1 cellular context compared by ENCODE assay signal in the genomic region with DNA sequence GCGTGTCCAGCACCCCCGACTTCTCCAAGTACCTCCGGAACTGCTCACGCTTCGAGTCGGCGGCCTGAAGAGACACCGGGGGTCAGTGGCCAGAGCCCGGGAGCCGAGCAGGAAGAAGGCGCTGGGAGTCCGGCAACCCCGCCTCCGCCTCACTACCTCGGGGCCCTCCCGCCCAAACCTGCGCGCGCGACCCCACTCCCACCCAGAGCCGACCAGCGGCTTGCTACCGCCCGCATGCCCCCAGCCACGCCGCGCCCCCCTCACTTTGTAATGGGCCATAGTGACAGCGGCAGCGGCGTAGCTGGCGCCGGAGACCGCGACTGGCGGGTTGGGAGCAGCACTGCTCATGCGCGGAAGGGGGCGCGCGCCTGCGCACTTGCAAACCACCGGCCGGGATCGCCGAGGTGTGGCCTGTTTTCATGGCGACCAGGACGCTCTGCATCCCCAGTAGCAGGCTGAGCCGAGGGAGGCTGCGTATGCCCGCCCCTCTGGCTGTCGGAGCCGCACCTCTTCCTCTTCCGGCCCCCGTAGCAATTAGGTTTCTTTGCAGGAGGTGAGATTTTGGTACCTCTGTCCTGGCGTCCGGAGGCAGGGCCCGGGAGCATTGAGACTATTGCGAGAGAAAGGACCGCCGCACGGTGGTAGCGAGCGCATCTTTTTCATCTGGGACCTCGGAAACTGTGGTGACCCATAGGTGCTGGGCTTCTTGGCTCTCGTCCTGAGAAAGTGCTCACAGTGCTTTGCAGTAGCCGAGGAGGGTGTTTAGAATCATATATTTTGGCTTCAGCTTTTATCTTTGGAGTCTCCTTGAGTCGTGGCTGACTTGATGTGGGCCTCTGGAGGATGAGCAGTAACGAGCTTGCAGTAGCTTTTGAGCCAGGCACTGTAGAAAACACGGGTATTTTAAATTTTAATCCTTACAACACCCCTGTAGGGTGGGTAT.
TF ChIP-seq lines count a peak whose summit lies in the region.

A gene with protein sequence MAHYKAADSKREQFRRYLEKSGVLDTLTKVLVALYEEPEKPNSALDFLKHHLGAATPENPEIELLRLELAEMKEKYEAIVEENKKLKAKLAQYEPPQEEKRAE (minus strand): TSS at position 322 of the 943 bp plus-strand sequence. CDS start 43 bp downstream, at position 279.

TF ChIP-seq in GM12878, 131 proteins besides CTCF, POLR2A, EP300 and RAD21 (continued from another document and continues in another):
- TF ChIP-seq GABPA (IDR thresholded peaks at IDR 0.05; ENCODE audit: low read depth) (peak; percentile 90), MYC (IDR thresholded peaks at IDR 0.05; ENCODE audit: insufficient read depth, insufficient read length, insufficient replicate concordance, low read length, severe bottlenecking) (no peak), NRF1 (conservative IDR thresholded peaks at IDR 0.05; ENCODE audit: low read depth, low read length) (peak; percentile 90), POLR2AphosphoS5 (IDR thresholded peaks at IDR 0.05; ENCODE audit: low read length) (peak; percentile 80), ESRRA (IDR thresholded peaks at IDR 0.05; ENCODE audit: low read length) (no peak), PML (IDR thresholded peaks at IDR 0.05; ENCODE audit: low read length) (peak; percentile 70; the same call in 1 of the 2 replicates), MXI1 (IDR thresholded peaks at IDR 0.05; ENCODE audit: low read depth, low read length) (peak; percentile 89), RFX5 (IDR thresholded peaks at IDR 0.05; ENCODE audit: low read depth, low read length) (0 out of 2 replicates have a peak, but pooled peaks have one; percentile 18), RELA (IDR thresholded peaks at IDR 0.05; ENCODE audit: borderline replicate concordance, partially characterized antibody) (no peak), EZH2 (IDR thresholded peaks at IDR 0.05; ENCODE audit: borderline replicate concordance, control insufficient read depth, low read depth, low read length) (no peak), CREM (IDR thresholded peaks at IDR 0.05; ENCODE audit: low read depth) (no peak), SPI1 (IDR thresholded peaks at IDR 0.05; ENCODE audit: borderline replicate concordance, insufficient read depth, low read depth, low read length) (0 out of 2 replicates have a peak, but pooled peaks have one; percentile 40), HDAC2 (IDR thresholded peaks at IDR 0.05) (no peak), POU2F2 (IDR thresholded peaks at IDR 0.05; ENCODE audit: borderline replicate concordance, low read depth, low read length) (peak; percentile 27; the same call in 1 of the 3 replicates), WRNIP1 (IDR thresholded peaks at IDR 0.05; ENCODE audit: borderline replicate concordance, low read depth, low read length) (no peak), ZZZ3 (IDR thresholded peaks at IDR 0.05; ENCODE audit: control insufficient read depth, insufficient read length, low read depth) (no peak), NFXL1 (IDR thresholded peaks at IDR 0.05; ENCODE audit: borderline replicate concordance) (no peak), CEBPB (IDR thresholded peaks at IDR 0.05; ENCODE audit: borderline replicate concordance in 1 of 2, low read depth in 2 of 2, low read length in 2 of 2) (no peak), SMAD1 (IDR thresholded peaks at IDR 0.05; ENCODE audit: low read depth, partially characterized antibody) (peak; percentile 27), SP1 (IDR thresholded peaks at IDR 0.05; ENCODE audit: low read depth, low read length) (peak; percentile 23), LARP7 (IDR thresholded peaks at IDR 0.05) (no peak), DPF2 (IDR thresholded peaks at IDR 0.05) (no peak; the same call in 1 of the 2 replicates), SUPT20H (IDR thresholded peaks at IDR 0.05; ENCODE audit: borderline replicate concordance, control insufficient read depth, low read depth, low read length) (no peak), SMC3 (IDR thresholded peaks at IDR 0.05; ENCODE audit: borderline replicate concordance, low read length) (no peak), TCF3 (IDR thresholded peaks at IDR 0.05; ENCODE audit: borderline replicate concordance, insufficient read depth, low read depth, low read length) (no peak), JUNB (IDR thresholded peaks at IDR 0.05) (no peak)
- TF ChIP-seq, protein P1, sequence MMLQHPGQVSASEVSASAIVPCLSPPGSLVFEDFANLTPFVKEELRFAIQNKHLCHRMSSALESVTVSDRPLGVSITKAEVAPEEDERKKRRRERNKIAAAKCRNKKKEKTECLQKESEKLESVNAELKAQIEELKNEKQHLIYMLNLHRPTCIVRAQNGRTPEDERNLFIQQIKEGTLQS (IDR thresholded peaks at IDR 0.05; ENCODE audit: borderline replicate concordance, extremely low read depth, low read depth, low read length) = no peak
- TF ChIP-seq, protein P2, sequence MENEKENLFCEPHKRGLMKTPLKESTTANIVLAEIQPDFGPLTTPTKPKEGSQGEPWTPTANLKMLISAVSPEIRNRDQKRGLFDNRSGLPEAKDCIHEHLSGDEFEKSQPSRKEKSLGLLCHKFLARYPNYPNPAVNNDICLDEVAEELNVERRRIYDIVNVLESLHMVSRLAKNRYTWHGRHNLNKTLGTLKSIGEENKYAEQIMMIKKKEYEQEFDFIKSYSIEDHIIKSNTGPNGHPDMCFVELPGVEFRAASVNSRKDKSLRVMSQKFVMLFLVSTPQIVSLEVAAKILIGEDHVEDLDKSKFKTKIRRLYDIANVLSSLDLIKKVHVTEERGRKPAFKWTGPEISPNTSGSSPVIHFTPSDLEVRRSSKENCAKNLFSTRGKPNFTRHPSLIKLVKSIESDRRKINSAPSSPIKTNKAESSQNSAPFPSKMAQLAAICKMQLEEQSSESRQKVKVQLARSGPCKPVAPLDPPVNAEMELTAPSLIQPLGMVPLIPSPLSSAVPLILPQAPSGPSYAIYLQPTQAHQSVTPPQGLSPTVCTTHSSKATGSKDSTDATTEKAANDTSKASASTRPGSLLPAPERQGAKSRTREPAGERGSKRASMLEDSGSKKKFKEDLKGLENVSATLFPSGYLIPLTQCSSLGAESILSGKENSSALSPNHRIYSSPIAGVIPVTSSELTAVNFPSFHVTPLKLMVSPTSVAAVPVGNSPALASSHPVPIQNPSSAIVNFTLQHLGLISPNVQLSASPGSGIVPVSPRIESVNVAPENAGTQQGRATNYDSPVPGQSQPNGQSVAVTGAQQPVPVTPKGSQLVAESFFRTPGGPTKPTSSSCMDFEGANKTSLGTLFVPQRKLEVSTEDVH (IDR thresholded peaks at IDR 0.05; ENCODE audit: low read depth, partially characterized antibody) = no peak
- TF ChIP-seq, protein P3, sequence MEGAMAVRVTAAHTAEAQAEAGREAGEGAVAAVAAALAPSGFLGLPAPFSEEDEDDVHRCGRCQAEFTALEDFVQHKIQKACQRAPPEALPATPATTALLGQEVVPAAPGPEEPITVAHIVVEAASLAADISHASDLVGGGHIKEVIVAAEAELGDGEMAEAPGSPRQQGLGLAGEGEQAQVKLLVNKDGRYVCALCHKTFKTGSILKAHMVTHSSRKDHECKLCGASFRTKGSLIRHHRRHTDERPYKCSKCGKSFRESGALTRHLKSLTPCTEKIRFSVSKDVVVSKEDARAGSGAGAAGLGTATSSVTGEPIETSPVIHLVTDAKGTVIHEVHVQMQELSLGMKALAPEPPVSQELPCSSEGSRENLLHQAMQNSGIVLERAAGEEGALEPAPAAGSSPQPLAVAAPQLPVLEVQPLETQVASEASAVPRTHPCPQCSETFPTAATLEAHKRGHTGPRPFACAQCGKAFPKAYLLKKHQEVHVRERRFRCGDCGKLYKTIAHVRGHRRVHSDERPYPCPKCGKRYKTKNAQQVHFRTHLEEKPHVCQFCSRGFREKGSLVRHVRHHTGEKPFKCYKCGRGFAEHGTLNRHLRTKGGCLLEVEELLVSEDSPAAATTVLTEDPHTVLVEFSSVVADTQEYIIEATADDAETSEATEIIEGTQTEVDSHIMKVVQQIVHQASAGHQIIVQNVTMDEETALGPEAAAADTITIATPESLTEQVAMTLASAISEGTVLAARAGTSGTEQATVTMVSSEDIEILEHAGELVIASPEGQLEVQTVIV (IDR thresholded peaks at IDR 0.05; ENCODE audit: borderline replicate concordance, partially characterized antibody) = no peak
- TF ChIP-seq, protein P4, sequence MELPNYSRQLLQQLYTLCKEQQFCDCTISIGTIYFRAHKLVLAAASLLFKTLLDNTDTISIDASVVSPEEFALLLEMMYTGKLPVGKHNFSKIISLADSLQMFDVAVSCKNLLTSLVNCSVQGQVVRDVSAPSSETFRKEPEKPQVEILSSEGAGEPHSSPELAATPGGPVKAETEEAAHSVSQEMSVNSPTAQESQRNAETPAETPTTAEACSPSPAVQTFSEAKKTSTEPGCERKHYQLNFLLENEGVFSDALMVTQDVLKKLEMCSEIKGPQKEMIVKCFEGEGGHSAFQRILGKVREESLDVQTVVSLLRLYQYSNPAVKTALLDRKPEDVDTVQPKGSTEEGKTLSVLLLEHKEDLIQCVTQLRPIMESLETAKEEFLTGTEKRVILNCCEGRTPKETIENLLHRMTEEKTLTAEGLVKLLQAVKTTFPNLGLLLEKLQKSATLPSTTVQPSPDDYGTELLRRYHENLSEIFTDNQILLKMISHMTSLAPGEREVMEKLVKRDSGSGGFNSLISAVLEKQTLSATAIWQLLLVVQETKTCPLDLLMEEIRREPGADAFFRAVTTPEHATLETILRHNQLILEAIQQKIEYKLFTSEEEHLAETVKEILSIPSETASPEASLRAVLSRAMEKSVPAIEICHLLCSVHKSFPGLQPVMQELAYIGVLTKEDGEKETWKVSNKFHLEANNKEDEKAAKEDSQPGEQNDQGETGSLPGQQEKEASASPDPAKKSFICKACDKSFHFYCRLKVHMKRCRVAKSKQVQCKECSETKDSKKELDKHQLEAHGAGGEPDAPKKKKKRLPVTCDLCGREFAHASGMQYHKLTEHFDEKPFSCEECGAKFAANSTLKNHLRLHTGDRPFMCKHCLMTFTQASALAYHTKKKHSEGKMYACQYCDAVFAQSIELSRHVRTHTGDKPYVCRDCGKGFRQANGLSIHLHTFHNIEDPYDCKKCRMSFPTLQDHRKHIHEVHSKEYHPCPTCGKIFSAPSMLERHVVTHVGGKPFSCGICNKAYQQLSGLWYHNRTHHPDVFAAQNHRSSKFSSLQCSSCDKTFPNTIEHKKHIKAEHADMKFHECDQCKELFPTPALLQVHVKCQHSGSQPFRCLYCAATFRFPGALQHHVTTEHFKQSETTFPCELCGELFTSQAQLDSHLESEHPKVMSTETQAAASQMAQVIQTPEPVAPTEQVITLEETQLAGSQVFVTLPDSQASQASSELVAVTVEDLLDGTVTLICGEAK (IDR thresholded peaks at IDR 0.05; ENCODE audit: borderline replicate concordance) = peak; percentile 89
- TF ChIP-seq, protein P5, sequence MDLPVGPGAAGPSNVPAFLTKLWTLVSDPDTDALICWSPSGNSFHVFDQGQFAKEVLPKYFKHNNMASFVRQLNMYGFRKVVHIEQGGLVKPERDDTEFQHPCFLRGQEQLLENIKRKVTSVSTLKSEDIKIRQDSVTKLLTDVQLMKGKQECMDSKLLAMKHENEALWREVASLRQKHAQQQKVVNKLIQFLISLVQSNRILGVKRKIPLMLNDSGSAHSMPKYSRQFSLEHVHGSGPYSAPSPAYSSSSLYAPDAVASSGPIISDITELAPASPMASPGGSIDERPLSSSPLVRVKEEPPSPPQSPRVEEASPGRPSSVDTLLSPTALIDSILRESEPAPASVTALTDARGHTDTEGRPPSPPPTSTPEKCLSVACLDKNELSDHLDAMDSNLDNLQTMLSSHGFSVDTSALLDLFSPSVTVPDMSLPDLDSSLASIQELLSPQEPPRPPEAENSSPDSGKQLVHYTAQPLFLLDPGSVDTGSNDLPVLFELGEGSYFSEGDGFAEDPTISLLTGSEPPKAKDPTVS (IDR thresholded peaks at IDR 0.05; ENCODE audit: low read depth, low read length) = no peak
- TF ChIP-seq, protein P6, sequence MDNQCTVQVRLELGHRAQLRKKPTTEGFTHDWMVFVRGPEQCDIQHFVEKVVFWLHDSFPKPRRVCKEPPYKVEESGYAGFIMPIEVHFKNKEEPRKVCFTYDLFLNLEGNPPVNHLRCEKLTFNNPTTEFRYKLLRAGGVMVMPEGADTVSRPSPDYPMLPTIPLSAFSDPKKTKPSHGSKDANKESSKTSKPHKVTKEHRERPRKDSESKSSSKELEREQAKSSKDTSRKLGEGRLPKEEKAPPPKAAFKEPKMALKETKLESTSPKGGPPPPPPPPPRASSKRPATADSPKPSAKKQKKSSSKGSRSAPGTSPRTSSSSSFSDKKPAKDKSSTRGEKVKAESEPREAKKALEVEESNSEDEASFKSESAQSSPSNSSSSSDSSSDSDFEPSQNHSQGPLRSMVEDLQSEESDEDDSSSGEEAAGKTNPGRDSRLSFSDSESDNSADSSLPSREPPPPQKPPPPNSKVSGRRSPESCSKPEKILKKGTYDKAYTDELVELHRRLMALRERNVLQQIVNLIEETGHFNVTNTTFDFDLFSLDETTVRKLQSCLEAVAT (IDR thresholded peaks at IDR 0.05) = no peak
- TF ChIP-seq, protein P7, sequence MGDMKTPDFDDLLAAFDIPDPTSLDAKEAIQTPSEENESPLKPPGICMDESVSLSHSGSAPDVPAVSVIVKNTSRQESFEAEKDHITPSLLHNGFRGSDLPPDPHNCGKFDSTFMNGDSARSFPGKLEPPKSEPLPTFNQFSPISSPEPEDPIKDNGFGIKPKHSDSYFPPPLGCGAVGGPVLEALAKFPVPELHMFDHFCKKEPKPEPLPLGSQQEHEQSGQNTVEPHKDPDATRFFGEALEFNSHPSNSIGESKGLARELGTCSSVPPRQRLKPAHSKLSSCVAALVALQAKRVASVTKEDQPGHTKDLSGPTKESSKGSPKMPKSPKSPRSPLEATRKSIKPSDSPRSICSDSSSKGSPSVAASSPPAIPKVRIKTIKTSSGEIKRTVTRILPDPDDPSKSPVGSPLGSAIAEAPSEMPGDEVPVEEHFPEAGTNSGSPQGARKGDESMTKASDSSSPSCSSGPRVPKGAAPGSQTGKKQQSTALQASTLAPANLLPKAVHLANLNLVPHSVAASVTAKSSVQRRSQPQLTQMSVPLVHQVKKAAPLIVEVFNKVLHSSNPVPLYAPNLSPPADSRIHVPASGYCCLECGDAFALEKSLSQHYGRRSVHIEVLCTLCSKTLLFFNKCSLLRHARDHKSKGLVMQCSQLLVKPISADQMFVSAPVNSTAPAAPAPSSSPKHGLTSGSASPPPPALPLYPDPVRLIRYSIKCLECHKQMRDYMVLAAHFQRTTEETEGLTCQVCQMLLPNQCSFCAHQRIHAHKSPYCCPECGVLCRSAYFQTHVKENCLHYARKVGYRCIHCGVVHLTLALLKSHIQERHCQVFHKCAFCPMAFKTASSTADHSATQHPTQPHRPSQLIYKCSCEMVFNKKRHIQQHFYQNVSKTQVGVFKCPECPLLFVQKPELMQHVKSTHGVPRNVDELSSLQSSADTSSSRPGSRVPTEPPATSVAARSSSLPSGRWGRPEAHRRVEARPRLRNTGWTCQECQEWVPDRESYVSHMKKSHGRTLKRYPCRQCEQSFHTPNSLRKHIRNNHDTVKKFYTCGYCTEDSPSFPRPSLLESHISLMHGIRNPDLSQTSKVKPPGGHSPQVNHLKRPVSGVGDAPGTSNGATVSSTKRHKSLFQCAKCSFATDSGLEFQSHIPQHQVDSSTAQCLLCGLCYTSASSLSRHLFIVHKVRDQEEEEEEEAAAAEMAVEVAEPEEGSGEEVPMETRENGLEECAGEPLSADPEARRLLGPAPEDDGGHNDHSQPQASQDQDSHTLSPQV (IDR thresholded peaks at IDR 0.05) = no peak
